Comparison of ENCODE assay signal across 16 cellular contexts in the genomic region with DNA sequence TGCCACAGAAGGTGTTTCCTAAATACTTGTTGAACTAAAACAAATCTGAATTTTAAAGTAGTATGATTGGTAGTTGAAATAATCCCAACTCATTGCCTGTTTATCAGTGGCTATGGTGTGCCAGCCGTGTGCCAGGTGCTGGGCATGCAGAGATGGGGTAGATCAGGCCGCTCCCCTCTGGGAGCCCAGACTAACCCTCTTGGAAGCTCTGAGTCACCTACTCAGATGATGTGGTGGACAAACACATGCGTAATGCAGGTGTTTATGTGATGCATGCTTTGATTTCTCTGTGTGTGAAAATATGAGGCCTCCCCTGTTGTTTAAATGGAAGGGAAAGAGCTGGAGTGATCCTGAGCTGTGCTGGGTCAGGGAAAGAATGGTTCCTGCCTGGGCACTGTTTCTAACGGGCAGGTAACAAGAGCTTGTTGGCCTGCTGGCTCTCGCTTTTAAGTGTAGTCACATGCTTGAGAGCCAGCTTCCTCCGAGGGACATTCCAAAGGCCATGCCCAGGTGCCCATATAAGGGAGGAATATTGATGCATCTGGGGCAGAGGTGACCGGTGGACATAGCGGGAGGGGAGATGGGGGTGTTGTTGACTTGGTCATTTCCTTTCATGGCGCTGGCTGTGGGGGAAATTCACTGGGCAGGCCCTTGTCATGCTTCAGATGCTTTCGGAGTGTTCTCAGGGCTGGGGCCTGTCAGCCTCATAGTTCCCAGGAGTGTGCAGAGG. TPM values are rescaled to one million over a fixed set of nuclear protein-coding genes. Genes with fewer than 3 reads are reported as not detected.
DNase-seq lines count a peak whose midpoint lies in the region; ATAC-seq, FAIRE-seq and TF ChIP-seq lines count a peak whose summit lies in the region.
"Had no signal": no experiment of that assay in that cellular context is flagged by ENCODE, and none has a peak within 500 bp of the region (broad histone marks: within the 10 kb centered on the region; RNA-seq: fewer than 3 reads in every experiment).

No MANE protein-coding gene starts in this region.

- peak overlapping the region in 2 of 5 donors; percentile 6 to 17 for H3K9ac ChIP-seq in subcutaneous abdominal adipose tissue (ENCODE audit: low read length in 5 of 5)

- no peak for DNase-seq in activated CD4-positive, alpha-beta T cell treated with anti-CD3 and anti-CD28 coated beads, Interleukin-2, amount 10 ng/mL, durations not matched to agents 24 days and 14 days
- DNase-seq in activated CD4-positive, alpha-beta T cell treated with anti-CD3 and anti-CD28 coated beads, Interleukin-2, amount 50 U/mL, for 1 hour = no peak
- DNase-seq in bronchial epithelial cell (ENCODE audit: low read depth) = peak; percentile 68
- no peak for DNase-seq in left colon
- DNase-seq in LoVo (ENCODE audit: low spot score) = no peak
- no peak for DNase-seq in HuH-7 (ENCODE audit: low spot score)
- DNase-seq in NCI-H2227 treated with DMSO at 0.1 percent for 48 hours (lab: John Stamatoyannopoulos, UW) = no peak
- DNase-seq: DMS 273 treated with DMSO at 0.1 percent for 48 hours; effector CD8-positive, alpha-beta T cell; naive thymus-derived CD8-positive, alpha-beta T cell; stimulated activated CD4-positive, alpha-beta T cell treated with anti-CD3 and anti-CD28 coated beads, Interleukin-12 subunit alpha, Interleukin-12 subunit beta, amount 100 ng/mL, for 4 hours; stimulated activated CD8-positive, alpha-beta memory T cell treated with anti-CD3 and anti-CD28 coated beads, Interleukin-4, amount 100 ng/mL, for 48 hours had no signal

- H3K36me3 Mint-ChIP-seq in activated CD4-positive, alpha-beta T cell treated with anti-CD3 and anti-CD28 coated beads, Interleukin-2, amount 10 ng/mL, durations not matched to agents 24 days and 14 days (ENCODE audit: low read depth) = peaks cover 47% of the 10 kb centered on the region

- ATAC-seq in left colon = peak; percentile 16
- ATAC-seq: A549; naive thymus-derived CD8-positive, alpha-beta T cell had no signal

- H3K27ac Mint-ChIP-seq in activated CD4-positive, alpha-beta T cell treated with anti-CD3 and anti-CD28 coated beads, Interleukin-2, amount 10 ng/mL, durations not matched to agents 24 days and 14 days = peak overlapping the region; percentile 6

- FAIRE-seq in bronchial epithelial cell (lab: Jason Lieb, UNC) = no peak
- FAIRE-seq: A549, GM12891 had no signal

- TF ChIP-seq CTCF in bronchial epithelial cell (IDR thresholded peaks at IDR 0.05; ENCODE audit: insufficient read depth, low read length, severe bottlenecking) = no peak

- H3K9me3 ChIP-seq in subcutaneous abdominal adipose tissue (ENCODE audit: control insufficient read depth in 5 of 5, low read length in 5 of 5) = no peaks in the 10 kb centered on the region
- H3K9me3 ChIP-seq: A549 had no signal

- H3K36me3 ChIP-seq in bronchial epithelial cell (ENCODE audit: control insufficient read depth, insufficient read depth, low read length) = peaks cover 45% of the 10 kb centered on the region
- H3K36me3 ChIP-seq in subcutaneous abdominal adipose tissue (ENCODE audit: control insufficient read depth in 5 of 5, insufficient read depth in 5 of 5, low read length in 5 of 5) = peaks cover 17 to 78% (median 63%) of the 10 kb centered on the region in 5 donors

- peaks cover 0 to 28% (median 13%) of the 10 kb centered on the region in 5 donors for H3K4me1 ChIP-seq in subcutaneous abdominal adipose tissue (ENCODE audit: control insufficient read depth in 5 of 5, insufficient read depth in 5 of 5, low read length in 5 of 5)
- H3K4me1 ChIP-seq: A549 had no signal

- H3K9me3 Mint-ChIP-seq in activated CD4-positive, alpha-beta T cell treated with anti-CD3 and anti-CD28 coated beads, Interleukin-2, amount 10 ng/mL, durations not matched to agents 24 days and 14 days = no peaks in the 10 kb centered on the region
- H3K9me3 Mint-ChIP-seq: naive thymus-derived CD8-positive, alpha-beta T cell had no signal

- H3K27ac ChIP-seq in subcutaneous abdominal adipose tissue (ENCODE audit: low read depth, low read length) = peak overlapping the region; percentile 55
- H3K27ac ChIP-seq: A549, SK-N-MC had no signal

- H3K27me3 Mint-ChIP-seq in activated CD4-positive, alpha-beta T cell treated with anti-CD3 and anti-CD28 coated beads, Interleukin-2, amount 10 ng/mL, durations not matched to agents 24 days and 14 days = no peaks in the 10 kb centered on the region
- H3K27me3 Mint-ChIP-seq: naive thymus-derived CD8-positive, alpha-beta T cell had no signal

- H3K4me3 ChIP-seq in bronchial epithelial cell (ENCODE audit: low read depth, low read length) = no peak overlapping the region
- no peak overlapping the region for H3K4me3 ChIP-seq in subcutaneous abdominal adipose tissue (ENCODE audit: low read depth in 1 of 5, low read length in 5 of 5)
- H3K4me3 ChIP-seq: A549, SK-N-MC had no signal

- peaks cover 8% of the 10 kb centered on the region for H3K4me1 Mint-ChIP-seq in activated CD4-positive, alpha-beta T cell treated with anti-CD3 and anti-CD28 coated beads, Interleukin-2, amount 10 ng/mL, durations not matched to agents 24 days and 14 days

- intact Hi-C loops in activated CD4-positive, alpha-beta T cell treated with anti-CD3 and anti-CD28 coated beads, Interleukin-2, amount 10 ng/mL, durations not matched to agents 24 days and 14 days (cut with micrococcal nuclease) = no loop called here
- intact Hi-C loops in left colon (cut with DNase I, micrococcal nuclease) = no loop called here

- no peaks in the 10 kb centered on the region for H3K27me3 ChIP-seq in bronchial epithelial cell (ENCODE audit: control insufficient read depth, insufficient read depth, low read length)
- no peaks in the 10 kb centered on the region for H3K27me3 ChIP-seq in subcutaneous abdominal adipose tissue (ENCODE audit: control insufficient read depth in 5 of 5, insufficient read depth in 4 of 5, low read length in 5 of 5)

- no peak overlapping the region for H3K4me3 Mint-ChIP-seq in activated CD4-positive, alpha-beta T cell treated with anti-CD3 and anti-CD28 coated beads, Interleukin-2, amount 10 ng/mL, durations not matched to agents 24 days and 14 days

RNA-seq across cellular contexts. Expression of a gene that starts 10.2 kb away (rescaled TPM):
- 84.6 and 88.7 TPM in 2 replicates for total RNA-seq in activated CD4-positive, alpha-beta T cell treated with anti-CD3 and anti-CD28 coated beads, Interleukin-2, amount 10 ng/mL, durations not matched to agents 24 days and 14 days
- total RNA-seq in bronchial epithelial cell (75.3 and 83.0 TPM in 2 replicates), left colon (10 to 100 TPM; 93.9 to 99.6 TPM)

RNA-seq across cellular contexts. Expression of a gene that starts 28.8 kb away (rescaled TPM):
- 68.9 and 73.9 TPM in 2 replicates for total RNA-seq in activated CD4-positive, alpha-beta T cell treated with anti-CD3 and anti-CD28 coated beads, Interleukin-2, amount 10 ng/mL, durations not matched to agents 24 days and 14 days
- 20.7 and 33.2 TPM in 2 replicates for total RNA-seq in bronchial epithelial cell
- total RNA-seq in left colon = 10 to 100 TPM; 16.2 to 22.9 TPM

RNA-seq across cellular contexts. Expression of a gene that starts 56.0 kb away (rescaled TPM):
- 40.3 and 40.6 TPM in 2 replicates for total RNA-seq in activated CD4-positive, alpha-beta T cell treated with anti-CD3 and anti-CD28 coated beads, Interleukin-2, amount 10 ng/mL, durations not matched to agents 24 days and 14 days
- total RNA-seq in bronchial epithelial cell (54.8 and 65.3 TPM in 2 replicates), left colon (10 to 100 TPM; 36.4 to 49.8 TPM)
